Comparison of ENCODE assay signal across 1 cellular context in genomic region chr4:61837395-61837794, GRCh38.
TF ChIP-seq lines count a peak whose summit lies in the region.

No MANE protein-coding gene starts in this region.

TF ChIP-seq in GM23338, 12 proteins besides CTCF, POLR2A, EP300 and RAD21 (continued from another document):
- TF ChIP-seq ZNF462 (CRISPR knock-in tag; IDR thresholded peaks at IDR 0.05) (no peak), ZNF114 (CRISPR knock-in tag; IDR thresholded peaks at IDR 0.05) (no peak), CREB1 (CRISPR knock-in tag; IDR thresholded peaks at IDR 0.05; ENCODE audit: low read depth) (no peak), STAT1 (IDR thresholded peaks at IDR 0.05; ENCODE audit: unreplicated experiment) (no peak), JUNB (IDR thresholded peaks at IDR 0.05; ENCODE audit: unreplicated experiment) (no peak), ETS1 (IDR thresholded peaks at IDR 0.05) (no peak), NANOG (IDR thresholded peaks at IDR 0.05; ENCODE audit: borderline replicate concordance) (no peak), POLR2AphosphoS5 (IDR thresholded peaks at IDR 0.05; ENCODE audit: low read depth) (no peak)
- TF ChIP-seq, protein P1, sequence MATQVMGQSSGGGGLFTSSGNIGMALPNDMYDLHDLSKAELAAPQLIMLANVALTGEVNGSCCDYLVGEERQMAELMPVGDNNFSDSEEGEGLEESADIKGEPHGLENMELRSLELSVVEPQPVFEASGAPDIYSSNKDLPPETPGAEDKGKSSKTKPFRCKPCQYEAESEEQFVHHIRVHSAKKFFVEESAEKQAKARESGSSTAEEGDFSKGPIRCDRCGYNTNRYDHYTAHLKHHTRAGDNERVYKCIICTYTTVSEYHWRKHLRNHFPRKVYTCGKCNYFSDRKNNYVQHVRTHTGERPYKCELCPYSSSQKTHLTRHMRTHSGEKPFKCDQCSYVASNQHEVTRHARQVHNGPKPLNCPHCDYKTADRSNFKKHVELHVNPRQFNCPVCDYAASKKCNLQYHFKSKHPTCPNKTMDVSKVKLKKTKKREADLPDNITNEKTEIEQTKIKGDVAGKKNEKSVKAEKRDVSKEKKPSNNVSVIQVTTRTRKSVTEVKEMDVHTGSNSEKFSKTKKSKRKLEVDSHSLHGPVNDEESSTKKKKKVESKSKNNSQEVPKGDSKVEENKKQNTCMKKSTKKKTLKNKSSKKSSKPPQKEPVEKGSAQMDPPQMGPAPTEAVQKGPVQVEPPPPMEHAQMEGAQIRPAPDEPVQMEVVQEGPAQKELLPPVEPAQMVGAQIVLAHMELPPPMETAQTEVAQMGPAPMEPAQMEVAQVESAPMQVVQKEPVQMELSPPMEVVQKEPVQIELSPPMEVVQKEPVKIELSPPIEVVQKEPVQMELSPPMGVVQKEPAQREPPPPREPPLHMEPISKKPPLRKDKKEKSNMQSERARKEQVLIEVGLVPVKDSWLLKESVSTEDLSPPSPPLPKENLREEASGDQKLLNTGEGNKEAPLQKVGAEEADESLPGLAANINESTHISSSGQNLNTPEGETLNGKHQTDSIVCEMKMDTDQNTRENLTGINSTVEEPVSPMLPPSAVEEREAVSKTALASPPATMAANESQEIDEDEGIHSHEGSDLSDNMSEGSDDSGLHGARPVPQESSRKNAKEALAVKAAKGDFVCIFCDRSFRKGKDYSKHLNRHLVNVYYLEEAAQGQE (IDR thresholded peaks at IDR 0.05; ENCODE audit: unreplicated experiment): no peak
TF ChIP-seq in GM23338: peak in this region for 0.
